ENCODE assay signal across 2 cellular contexts in genomic region chr14:54690887-54691286, GRCh38.
TF ChIP-seq lines count a peak whose summit lies in the region.

No MANE protein-coding gene starts in this region.

TF ChIP-seq in GM23338, 12 proteins besides CTCF, POLR2A, EP300 and RAD21:
- no peak for TF ChIP-seq EZH2phosphoT487 (IDR thresholded peaks at IDR 0.05; ENCODE audit: unreplicated experiment)
- no peak for TF ChIP-seq ETS1 (IDR thresholded peaks at IDR 0.05)
- TF ChIP-seq CREB1 (CRISPR knock-in tag; IDR thresholded peaks at IDR 0.05; ENCODE audit: low read depth) = no peak
- TF ChIP-seq POLR2AphosphoS5 (IDR thresholded peaks at IDR 0.05; ENCODE audit: low read depth) = no peak
- TF ChIP-seq ZNF331 (CRISPR knock-in tag; IDR thresholded peaks at IDR 0.05; ENCODE audit: low read depth) = no peak
- TF ChIP-seq EZH2 (IDR thresholded peaks at IDR 0.05; ENCODE audit: low read depth, unreplicated experiment) = no peak
- TF ChIP-seq NANOG (IDR thresholded peaks at IDR 0.05; ENCODE audit: borderline replicate concordance) = no peak
- TF ChIP-seq ZNF114 (CRISPR knock-in tag; IDR thresholded peaks at IDR 0.05) = no peak
- no peak for TF ChIP-seq STAT1 (IDR thresholded peaks at IDR 0.05; ENCODE audit: unreplicated experiment)
- no peak for TF ChIP-seq JUNB (IDR thresholded peaks at IDR 0.05; ENCODE audit: unreplicated experiment)
- TF ChIP-seq ZNF462 (CRISPR knock-in tag; IDR thresholded peaks at IDR 0.05) = no peak

TF ChIP-seq in IMR-90, 13 proteins besides CTCF, POLR2A, EP300 and RAD21:
- TF ChIP-seq, protein P1, sequence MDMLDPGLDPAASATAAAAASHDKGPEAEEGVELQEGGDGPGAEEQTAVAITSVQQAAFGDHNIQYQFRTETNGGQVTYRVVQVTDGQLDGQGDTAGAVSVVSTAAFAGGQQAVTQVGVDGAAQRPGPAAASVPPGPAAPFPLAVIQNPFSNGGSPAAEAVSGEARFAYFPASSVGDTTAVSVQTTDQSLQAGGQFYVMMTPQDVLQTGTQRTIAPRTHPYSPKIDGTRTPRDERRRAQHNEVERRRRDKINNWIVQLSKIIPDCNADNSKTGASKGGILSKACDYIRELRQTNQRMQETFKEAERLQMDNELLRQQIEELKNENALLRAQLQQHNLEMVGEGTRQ (IDR thresholded peaks at IDR 0.05; ENCODE audit: low read depth, low read length) = no peak
- TF ChIP-seq CEBPB (IDR thresholded peaks at IDR 0.05; ENCODE audit: low read depth, low read length) (no peak), MAZ (IDR thresholded peaks at IDR 0.05; ENCODE audit: borderline replicate concordance, low read depth, low read length) (no peak), MAFK (IDR thresholded peaks at IDR 0.05; ENCODE audit: low read depth, low read length) (no peak), RFX5 (IDR thresholded peaks at IDR 0.05; ENCODE audit: low read depth, low read length) (no peak), SMC3 (IDR thresholded peaks at IDR 0.05; ENCODE audit: low read depth, low read length) (no peak), MXI1 (IDR thresholded peaks at IDR 0.05; ENCODE audit: borderline replicate concordance, low read depth, low read length) (no peak), ELK1 (IDR thresholded peaks at IDR 0.05; ENCODE audit: borderline replicate concordance, low read depth, low read length) (no peak), CHD1 (IDR thresholded peaks at IDR 0.05; ENCODE audit: low read depth, low read length) (no peak), NFE2L2 (IDR thresholded peaks at IDR 0.05; ENCODE audit: low read depth, low read length) (no peak), RCOR1 (IDR thresholded peaks at IDR 0.05; ENCODE audit: insufficient replicate concordance, low read length) (no peak), BHLHE40 (IDR thresholded peaks at IDR 0.05; ENCODE audit: low read depth, low read length) (no peak), FOS (IDR thresholded peaks at IDR 0.05; ENCODE audit: low read depth, low read length) (no peak)
TF ChIP-seq in IMR-90: peak in this region for 0.
